In genomic region chr14:73757876-73758391, GRCh38 we compare ENCODE assay signal across 9 cellular contexts. TPM values are rescaled to one million over a fixed set of nuclear protein-coding genes. Genes with fewer than 3 reads are reported as not detected.
DNase-seq lines count a peak whose midpoint lies in the region; ATAC-seq and TF ChIP-seq lines count a peak whose summit lies in the region.
"Had no signal": no experiment of that assay in that cellular context is flagged by ENCODE, and none has a peak within 500 bp of the region (broad histone marks: within the 10 kb centered on the region; RNA-seq: fewer than 3 reads in every experiment).

No MANE protein-coding gene starts in this region.

- H3K4me1 ChIP-seq in adipocyte (ENCODE audit: control insufficient read depth, insufficient read depth, low read length) (peaks cover 69% of the 10 kb centered on the region), right lobe of liver (peaks cover 7 to 87% (median 63%) of the 10 kb centered on the region in 4 donors), thyroid gland (peaks cover 79 to 87% of the 10 kb centered on the region in 2 donors)

- TF ChIP-seq CTCF in right lobe of liver (IDR thresholded peaks at IDR 0.05) (no peak), thyroid gland (IDR thresholded peaks at IDR 0.05) (no peak)

- H3K4me1 Mint-ChIP-seq in activated T-cell treated with anti-CD3 and anti-CD28 coated beads, Interleukin-2, amount 50 U/mL, for 24 hours (ENCODE audit: low read depth), result peaks cover 81% of the 10 kb centered on the region

- H3K36me3 Mint-ChIP-seq in activated T-cell treated with anti-CD3 and anti-CD28 coated beads, Interleukin-2, amount 50 U/mL, for 24 hours (ENCODE audit: low read depth), result peaks cover 60% of the 10 kb centered on the region

- H3K4me3 Mint-ChIP-seq in activated T-cell treated with anti-CD3 and anti-CD28 coated beads, Interleukin-2, amount 50 U/mL, for 24 hours, result peak overlapping the region; percentile 90

- no peak for ATAC-seq in right lobe of liver

- DNase-seq in activated T-cell treated with anti-CD3 and anti-CD28 coated beads, Interleukin-2, amount 50 U/mL, for 24 hours, result no peak
- no peak for DNase-seq in activated T-cell treated with anti-CD3 and anti-CD28 coated beads, Interleukin-2, amount 50 U/mL, for 48 hours
- peak; percentile 35 for DNase-seq in adipocyte (ENCODE audit: low read depth)
- no peak for DNase-seq in right lobe of liver
- DNase-seq in thyroid gland, result no peak
- DNase-seq in posterior cingulate gyrus, result no peak
- no peak for DNase-seq in activated gamma-delta T cell treated with Interleukin-2 at 50 U/mL for 16 hours
- DNase-seq in NCI-H1417 (lab: John Stamatoyannopoulos, UW), result no peak
- DNase-seq: cerebellar nuclear complex had no signal

- no peaks in the 10 kb centered on the region for H3K27me3 ChIP-seq in adipocyte (replicated peaks; ENCODE audit: control insufficient read depth, insufficient read depth, low read length)
- no peaks in the 10 kb centered on the region for H3K27me3 ChIP-seq in right lobe of liver
- no peaks in the 10 kb centered on the region for H3K27me3 ChIP-seq in thyroid gland

- peak; percentile 3 for TF ChIP-seq POLR2A in right lobe of liver (IDR thresholded peaks at IDR 0.05)
- no peak for TF ChIP-seq POLR2A in thyroid gland (IDR thresholded peaks at IDR 0.05)

- H3K9me3 ChIP-seq in adipocyte (ENCODE audit: control insufficient read depth, low read length), result no peaks in the 10 kb centered on the region
- no peaks in the 10 kb centered on the region for H3K9me3 ChIP-seq in right lobe of liver
- no peaks in the 10 kb centered on the region for H3K9me3 ChIP-seq in thyroid gland

- no peaks in the 10 kb centered on the region for H3K9me3 Mint-ChIP-seq in activated T-cell treated with anti-CD3 and anti-CD28 coated beads, Interleukin-2, amount 50 U/mL, for 24 hours

- peak overlapping the region; percentile 97 for H3K27ac Mint-ChIP-seq in activated T-cell treated with anti-CD3 and anti-CD28 coated beads, Interleukin-2, amount 50 U/mL, for 24 hours

- peak overlapping the region; percentile 92 for H3K9ac ChIP-seq in adipocyte (ENCODE audit: low read length)

- H3K4me3 ChIP-seq in adipocyte (ENCODE audit: low read length) (peak overlapping the region; percentile 86), right lobe of liver (peak overlapping the region; percentile 60 to 86 (median 76)), thyroid gland (replicated peaks in 1 of 3) (peak overlapping the region in 1 of 3 donors; percentile 60)

- H3K36me3 ChIP-seq in adipocyte (ENCODE audit: control insufficient read depth, insufficient read depth, low read length, severe bottlenecking) (no peaks in the 10 kb centered on the region), right lobe of liver (no peaks in the 10 kb centered on the region), thyroid gland (no peaks in the 10 kb centered on the region)

- intact Hi-C loops in right lobe of liver (cut with DNase I) (no loop called here), thyroid gland (cut with DNase I) (no loop called here), posterior cingulate gyrus (cut with DNase I) (loop anchor here (2.0 to 10.0 kb wide), 3 partner anchors 29 to 67 kb away; no protein-coding TSS in a partner anchor)

- H3K27ac ChIP-seq in right lobe of liver, result peak overlapping the region; percentile 68 to 99 (median 99)
- H3K27ac ChIP-seq in thyroid gland, result peak overlapping the region; percentile 90 to 99 (median 97)

- no peaks in the 10 kb centered on the region for H3K27me3 Mint-ChIP-seq in activated T-cell treated with anti-CD3 and anti-CD28 coated beads, Interleukin-2, amount 50 U/mL, for 24 hours

- 16% methylated on average over 8 of the region's 10 CpGs for WGBS in right lobe of liver (ENCODE audit: insufficient coverage, low coverage, low lambda C conversion rate, missing lambda C conversion rate)
- 35 to 50% methylated on average over 10 of the region's 10 CpGs for WGBS in thyroid gland, 2 donors

RNA-seq across cellular contexts. Expression of gene PNMA1, which starts 43.8 kb away (rescaled TPM):
- total RNA-seq in right lobe of liver (1 to 10 TPM; 1.7 to 7.6 (median 3.7) TPM), thyroid gland (10 to 100 TPM; 21.7 to 27.7 (median 24.7) TPM)
